In the genomic region with DNA sequence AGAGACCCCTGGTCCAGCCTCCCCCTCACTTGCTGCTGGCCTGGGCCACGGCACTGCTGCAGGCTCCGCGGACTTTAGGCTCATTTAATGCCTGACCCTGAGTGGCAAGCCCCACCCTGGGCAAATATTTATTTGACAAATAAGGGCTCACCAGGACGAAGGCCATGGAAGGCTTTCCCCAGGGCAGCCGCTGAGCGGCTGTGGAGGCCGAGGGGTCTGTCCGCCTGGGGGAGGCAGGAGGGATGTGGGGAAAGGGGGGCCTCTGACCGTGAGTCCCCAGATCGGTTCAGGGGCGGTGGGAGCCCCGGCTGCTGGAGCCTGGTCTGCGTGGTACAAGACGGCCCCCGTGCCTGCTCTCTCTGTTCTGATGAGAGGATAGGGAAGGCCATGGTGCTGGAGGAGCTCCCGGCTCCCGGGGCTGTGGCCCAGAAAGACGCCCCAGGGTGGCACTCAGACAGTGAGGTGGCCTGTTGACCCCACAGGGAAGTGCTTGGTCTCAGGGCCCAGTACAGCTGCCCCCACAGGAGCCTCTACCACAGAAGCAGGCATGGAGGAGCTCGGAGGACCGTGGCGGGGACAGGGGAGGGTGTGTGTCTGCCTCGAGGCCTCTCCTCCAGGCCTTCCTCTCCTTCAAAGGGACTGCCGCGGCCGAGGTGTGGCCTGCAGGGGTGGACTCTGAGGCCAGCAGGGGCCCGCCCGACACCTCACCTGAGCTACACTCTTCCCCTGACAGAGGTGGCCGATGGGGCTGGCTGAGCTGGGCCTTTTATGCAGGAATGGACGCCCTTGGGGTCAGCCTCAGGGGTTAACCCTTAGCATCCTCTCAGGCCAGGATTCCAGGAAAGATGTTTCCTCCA, we compare ENCODE assay signal across 1 cellular context.
A peak's percentile ranks its signal among the peaks of the same experiment; 100 is the strongest.
TF ChIP-seq lines count a peak whose summit lies in the region.

No MANE protein-coding gene starts in this region.

TF ChIP-seq in HepG2, 621 proteins besides CTCF, POLR2A, EP300 and RAD21 (continued from another document):
- TF ChIP-seq LRRFIP1 (CRISPR knock-in tag; conservative IDR thresholded peaks at IDR 0.05) (no peak), ZNF614 (CRISPR knock-in tag; IDR thresholded peaks at IDR 0.05; ENCODE audit: borderline replicate concordance) (no peak; the same call in 1 of the 2 replicates), ZNF362 (CRISPR knock-in tag; IDR thresholded peaks at IDR 0.05; ENCODE audit: borderline replicate concordance) (no peak), HNRNPLL (IDR thresholded peaks at IDR 0.05; ENCODE audit: low read depth, low read length, poor library complexity, severe bottlenecking) (no peak), SMAD9 (CRISPR knock-in tag; IDR thresholded peaks at IDR 0.05) (no peak), YEATS2 (CRISPR knock-in tag; IDR thresholded peaks at IDR 0.05; ENCODE audit: borderline replicate concordance) (0 out of 2 replicates have a peak, but pooled peaks have one; percentile 14), ADNP (CRISPR knock-in tag; IDR thresholded peaks at IDR 0.05) (no peak), HOXA5 (CRISPR knock-in tag; IDR thresholded peaks at IDR 0.05) (peak; percentile 32; the same call in 1 of the 2 replicates), MTF2 (CRISPR knock-in tag; IDR thresholded peaks at IDR 0.05; ENCODE audit: borderline replicate concordance) (no peak), ZNF792 (CRISPR knock-in tag; IDR thresholded peaks at IDR 0.05) (0 out of 2 replicates have a peak, but pooled peaks have one; percentile 37)
- TF ChIP-seq, protein P1, sequence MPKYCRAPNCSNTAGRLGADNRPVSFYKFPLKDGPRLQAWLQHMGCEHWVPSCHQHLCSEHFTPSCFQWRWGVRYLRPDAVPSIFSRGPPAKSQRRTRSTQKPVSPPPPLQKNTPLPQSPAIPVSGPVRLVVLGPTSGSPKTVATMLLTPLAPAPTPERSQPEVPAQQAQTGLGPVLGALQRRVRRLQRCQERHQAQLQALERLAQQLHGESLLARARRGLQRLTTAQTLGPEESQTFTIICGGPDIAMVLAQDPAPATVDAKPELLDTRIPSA (CRISPR knock-in tag; IDR thresholded peaks at IDR 0.05; ENCODE audit: borderline replicate concordance) = no peak
- TF ChIP-seq, protein P2, sequence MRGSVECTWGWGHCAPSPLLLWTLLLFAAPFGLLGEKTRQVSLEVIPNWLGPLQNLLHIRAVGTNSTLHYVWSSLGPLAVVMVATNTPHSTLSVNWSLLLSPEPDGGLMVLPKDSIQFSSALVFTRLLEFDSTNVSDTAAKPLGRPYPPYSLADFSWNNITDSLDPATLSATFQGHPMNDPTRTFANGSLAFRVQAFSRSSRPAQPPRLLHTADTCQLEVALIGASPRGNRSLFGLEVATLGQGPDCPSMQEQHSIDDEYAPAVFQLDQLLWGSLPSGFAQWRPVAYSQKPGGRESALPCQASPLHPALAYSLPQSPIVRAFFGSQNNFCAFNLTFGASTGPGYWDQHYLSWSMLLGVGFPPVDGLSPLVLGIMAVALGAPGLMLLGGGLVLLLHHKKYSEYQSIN (CRISPR knock-in tag; IDR thresholded peaks at IDR 0.05; ENCODE audit: borderline replicate concordance) = no peak
TF ChIP-seq in HepG2: peak in this region for 247.
